9 cellular contexts compared by ENCODE assay signal in genomic region chr5:177508837-177509236, GRCh38. TPM values are rescaled to one million over a fixed set of nuclear protein-coding genes. Genes with fewer than 3 reads are reported as not detected.
DNase-seq lines count a peak whose midpoint lies in the region; ATAC-seq, FAIRE-seq and TF ChIP-seq lines count a peak whose summit lies in the region.
"Had no signal": no experiment of that assay in that cellular context is flagged by ENCODE, and none has a peak within 500 bp of the region (broad histone marks: within the 10 kb centered on the region; RNA-seq: fewer than 3 reads in every experiment).

No MANE protein-coding gene starts in this region.

- no peak for FAIRE-seq in endothelial cell of umbilical vein (lab: Jason Lieb, UNC)

- H3K36me3 ChIP-seq in left ventricle myocardium inferior = peaks cover 32% of the 10 kb centered on the region
- peaks cover 32% of the 10 kb centered on the region for H3K36me3 ChIP-seq in right atrium auricular region
- H3K36me3 ChIP-seq in Karpas-422 (ENCODE audit: insufficient read depth, low read length) = peaks cover 17% of the 10 kb centered on the region
- H3K36me3 ChIP-seq in endothelial cell of umbilical vein (ENCODE audit: control insufficient read depth in 2 of 2, extremely low read depth in 1 of 2, insufficient read depth in 2 of 2, low read length in 2 of 2) = peaks cover 9 to 28% of the 10 kb centered on the region in 2 experiments
- H3K36me3 ChIP-seq in upper lobe of right lung = peaks cover 36% of the 10 kb centered on the region
- no peaks in the 10 kb centered on the region for H3K36me3 ChIP-seq in PC-9 (ENCODE audit: low read depth)

- DNase-seq in left ventricle myocardium inferior = no peak
- no peak for DNase-seq in right atrium auricular region (ENCODE audit: low spot score)
- peak; percentile 86 for DNase-seq in Karpas-422
- peak; percentile 43 for DNase-seq in endothelial cell of umbilical vein (ENCODE audit: low read depth, low spot score)
- DNase-seq in upper lobe of right lung = no peak
- no peak for DNase-seq in anterior cingulate cortex (lab: John Stamatoyannopoulos, UW)
- DNase-seq in PC-9 = no peak
- DNase-seq in activated T-cell treated with anti-CD3 and anti-CD28 coated beads, Interleukin-2, amount 50 U/mL, for 48 hours = no peak
- DNase-seq: nephron progenitor cell had no signal

- H3K79me2 ChIP-seq in Karpas-422 (ENCODE audit: low read length) = peaks cover 29% of the 10 kb centered on the region
- H3K79me2 ChIP-seq in endothelial cell of umbilical vein (ENCODE audit: control insufficient read depth, insufficient read depth, low read length) = no peaks in the 10 kb centered on the region
- no peaks in the 10 kb centered on the region for H3K79me2 ChIP-seq in PC-9 (ENCODE audit: low read depth)

- TF ChIP-seq CTCF in left ventricle myocardium inferior (IDR thresholded peaks at IDR 0.05; ENCODE audit: borderline replicate concordance) (no peak), right atrium auricular region (IDR thresholded peaks at IDR 0.05) (no peak), endothelial cell of umbilical vein (IDR thresholded peaks at IDR 0.05; ENCODE audit: extremely low read depth in 1 of 2, insufficient read depth in 1 of 2, low read depth in 1 of 2, low read length in 2 of 2) (no peak), upper lobe of right lung (IDR thresholded peaks at IDR 0.05) (no peak), PC-9 (conservative IDR thresholded peaks at IDR 0.05) (no peak)

- H4K20me1 ChIP-seq in Karpas-422 (ENCODE audit: insufficient read depth, low read depth, low read length) (no peaks in the 10 kb centered on the region), endothelial cell of umbilical vein (replicated peaks; ENCODE audit: control insufficient read depth, extremely low read depth, insufficient read depth, low read length) (no peaks in the 10 kb centered on the region), PC-9 (ENCODE audit: insufficient read depth) (no peaks in the 10 kb centered on the region)

- dilution Hi-C loops in endothelial cell of umbilical vein (cut with MboI; ENCODE audit: extremely low pct_ligation_motif_present, low sequenced_read_pairs) = no loop called here

- H3K9me3 ChIP-seq in left ventricle myocardium inferior (replicated peaks) (no peaks in the 10 kb centered on the region), right atrium auricular region (no peaks in the 10 kb centered on the region), Karpas-422 (ENCODE audit: low read length) (no peaks in the 10 kb centered on the region), endothelial cell of umbilical vein (replicated peaks; ENCODE audit: control insufficient read depth, insufficient read depth, low read length) (no peaks in the 10 kb centered on the region), upper lobe of right lung (no peaks in the 10 kb centered on the region), PC-9 (ENCODE audit: insufficient read depth, low read depth) (no peaks in the 10 kb centered on the region)

- ATAC-seq in upper lobe of right lung = no peak

- H2AFZ ChIP-seq in Karpas-422 (ENCODE audit: low read length) = no peak overlapping the region
- H2AFZ ChIP-seq in endothelial cell of umbilical vein (ENCODE audit: low read depth, low read length) = no peak overlapping the region
- H2AFZ ChIP-seq in PC-9 = no peak overlapping the region

- BruUV-seq in endothelial cell of umbilical vein (replicated peaks; lab: Mats Ljungman, UMichigan) = no TSS peak
- BruUV-seq in PC-9 (replicated peaks; lab: Mats Ljungman, UMichigan) = no TSS peak

- POLR2A ChIA-PET in endothelial cell of umbilical vein (lab: Charles Lee) (interaction anchor here (0.7 to 2.5 kb wide), 2 partner anchors 12 to 181 kb away, joined by 3 to 15 read pairs; partner anchors contain the start of gene PDLIM7), PC-9 (lab: Charles Lee; ENCODE audit: unreplicated experiment) (no interaction called here)

- H3K9me2 ChIP-seq in Karpas-422 (replicated peaks; ENCODE audit: insufficient read depth, low read length) = no peaks in the 10 kb centered on the region
- no peaks in the 10 kb centered on the region for H3K9me2 ChIP-seq in PC-9 (ENCODE audit: insufficient read depth)

- CTCF ChIA-PET in endothelial cell of umbilical vein (lab: Charles Lee) (interaction anchor here (0.8 to 3.8 kb wide), 4 partner anchors 8 to 118 kb away, joined by 3 to 22 read pairs (median 8); no protein-coding TSS in a partner anchor), PC-9 (lab: Charles Lee) (no interaction called here)

- peak overlapping the region; percentile 100 for H3K4me2 ChIP-seq in Karpas-422 (ENCODE audit: low read depth, low read length, poor library complexity, severe bottlenecking)
- no peak overlapping the region for H3K4me2 ChIP-seq in endothelial cell of umbilical vein (ENCODE audit: insufficient read depth, low read length)
- no peak overlapping the region for H3K4me2 ChIP-seq in PC-9

- H3K4me3 ChIP-seq in left ventricle myocardium inferior (peak overlapping the region; percentile 54), right atrium auricular region (peak overlapping the region in 1 of 2 donors; percentile 37), Karpas-422 (ENCODE audit: low read length) (peak overlapping the region; percentile 93), endothelial cell of umbilical vein (replicated peaks in 1 of 3; ENCODE audit: insufficient read depth in 1 of 3, low read depth in 1 of 3, low read length in 3 of 3) (no peak overlapping the region), upper lobe of right lung (peak overlapping the region; percentile 59), PC-9 (no peak overlapping the region)

- H3K9ac ChIP-seq in Karpas-422 (ENCODE audit: low read length) (peak overlapping the region; percentile 99), endothelial cell of umbilical vein (replicated peaks; ENCODE audit: extremely low read depth, insufficient read depth, low read length) (no peak overlapping the region)

- H3K4me1 ChIP-seq in left ventricle myocardium inferior (peaks cover 11% of the 10 kb centered on the region), right atrium auricular region (peaks cover 0 to 11% of the 10 kb centered on the region in 2 donors), Karpas-422 (ENCODE audit: low read length) (peaks cover 74% of the 10 kb centered on the region), endothelial cell of umbilical vein (ENCODE audit: control insufficient read depth, extremely low read depth, insufficient read depth, low read length) (peaks cover 9% of the 10 kb centered on the region), upper lobe of right lung (no peaks in the 10 kb centered on the region), PC-9 (replicated peaks; ENCODE audit: insufficient read depth) (no peaks in the 10 kb centered on the region)

- intact Hi-C loops in left ventricle myocardium inferior (cut with micrococcal nuclease) (no loop called here), endothelial cell of umbilical vein (cut with micrococcal nuclease) (loop anchor here (1.0 kb wide), 1 partner anchor 12 kb away; the partner anchor contains the start of gene PDLIM7), upper lobe of right lung (cut with DNase I) (no loop called here), PC-9 (cut with micrococcal nuclease; ENCODE audit: unreplicated experiment) (no loop called here)

- H3K27ac ChIP-seq in left ventricle myocardium inferior (replicated peaks) (peak overlapping the region; percentile 56), right atrium auricular region (peak overlapping the region in 1 of 2 donors; percentile 46), Karpas-422 (ENCODE audit: low read length) (peak overlapping the region; percentile 99), endothelial cell of umbilical vein (ENCODE audit: insufficient read depth, low read depth, low read length) (no peak overlapping the region), upper lobe of right lung (peak overlapping the region; percentile 87), PC-9 (no peak overlapping the region)

- H3K9me1 ChIP-seq in endothelial cell of umbilical vein (replicated peaks; ENCODE audit: control insufficient read depth, extremely low read depth, insufficient read depth, low read length) = no peaks in the 10 kb centered on the region

- TF ChIP-seq POLR2A in endothelial cell of umbilical vein (IDR thresholded peaks at IDR 0.05; ENCODE audit: low read depth, low read length) = peak; percentile 25

- no peaks in the 10 kb centered on the region for H3K27me3 ChIP-seq in left ventricle myocardium inferior (ENCODE audit: low read depth)
- no peaks in the 10 kb centered on the region for H3K27me3 ChIP-seq in right atrium auricular region
- no peaks in the 10 kb centered on the region for H3K27me3 ChIP-seq in Karpas-422 (ENCODE audit: low read length)
- H3K27me3 ChIP-seq in endothelial cell of umbilical vein (ENCODE audit: control insufficient read depth in 2 of 2, insufficient read depth in 2 of 2, low read length in 2 of 2) = no peaks in the 10 kb centered on the region
- H3K27me3 ChIP-seq in upper lobe of right lung = no peaks in the 10 kb centered on the region
- H3K27me3 ChIP-seq in PC-9 (ENCODE audit: insufficient read depth, low read depth) = no peaks in the 10 kb centered on the region

- H3F3A ChIP-seq in PC-9 (ENCODE audit: insufficient read depth, low read depth) = no peaks in the 10 kb centered on the region

RNA-seq across cellular contexts. Expression of gene DOK3, which starts 0.8 kb away (rescaled TPM):
- total RNA-seq in left ventricle myocardium inferior (3.3 TPM), right atrium auricular region (1 to 10 TPM; 1.6 to 2.6 TPM), endothelial cell of umbilical vein (5.3 and 8.1 TPM in 2 replicates), upper lobe of right lung (45.6 TPM), PC-9 (2021) (12.2 and 12.3 TPM in 2 replicates)
- total RNA-seq in Karpas-422 (2014; rRNA removed; shearing (Covaris generic); ENCODE audit: low replicate concordance) = 138 and 188 TPM in 2 replicates
- polyA plus RNA-seq in endothelial cell of umbilical vein = 4.8 and 5.1 TPM in 2 replicates
- polyA plus RNA-seq in endothelial cell of umbilical vein (2011; cell fraction: cytosol; rRNA removed) = 1.5 and 2.4 TPM in 2 replicates
- polyA plus RNA-seq in endothelial cell of umbilical vein (2011; cell fraction: nucleus; rRNA removed) = 14.5 and 14.8 TPM in 2 replicates
- polyA plus RNA-seq in endothelial cell of umbilical vein (2012) = 1.1 and 1.5 TPM in 2 replicates
- 3.6 and 5.2 TPM in 2 replicates for polyA minus RNA-seq in endothelial cell of umbilical vein
- polyA minus RNA-seq in endothelial cell of umbilical vein (2011; cell fraction: cytosol; rRNA and poly(A)+ RNA removed) = not detected
- polyA minus RNA-seq in endothelial cell of umbilical vein (2011; cell fraction: nucleus; rRNA and poly(A)+ RNA removed) = 6.3 TPM in 2 replicates

RNA-seq across cellular contexts. Expression of gene DDX41, which starts 7.9 kb away (rescaled TPM):
- total RNA-seq in left ventricle myocardium inferior (29.7 TPM), right atrium auricular region (10 to 100 TPM; 40.9 to 45.5 TPM), endothelial cell of umbilical vein (86.4 and 103 TPM in 2 replicates), upper lobe of right lung (61.6 TPM), PC-9 (2021) (90.8 and 93.1 TPM in 2 replicates)
- 104 and 195 TPM in 2 replicates for total RNA-seq in Karpas-422 (2014; rRNA removed; shearing (Covaris generic); ENCODE audit: low replicate concordance)
- 118 and 127 TPM in 2 replicates for polyA plus RNA-seq in endothelial cell of umbilical vein
- 130 and 134 TPM in 2 replicates for polyA plus RNA-seq in endothelial cell of umbilical vein (2011; cell fraction: cytosol; rRNA removed)
- 298 and 329 TPM in 2 replicates for polyA plus RNA-seq in endothelial cell of umbilical vein (2011; cell fraction: nucleus; rRNA removed)
- 68.8 and 73.0 TPM in 2 replicates for polyA plus RNA-seq in endothelial cell of umbilical vein (2012)
- 89.2 and 94.8 TPM in 2 replicates for polyA minus RNA-seq in endothelial cell of umbilical vein
- polyA minus RNA-seq in endothelial cell of umbilical vein (2011; cell fraction: cytosol; rRNA and poly(A)+ RNA removed) = 94.3 TPM
- polyA minus RNA-seq in endothelial cell of umbilical vein (2011; cell fraction: nucleus; rRNA and poly(A)+ RNA removed) = 57.6 and 60.5 TPM in 2 replicates

RNA-seq across cellular contexts. Expression of gene PDLIM7, which starts 11.4 kb away (rescaled TPM):
- total RNA-seq in left ventricle myocardium inferior = 54.4 TPM
- 10 to 100 TPM; 45.8 to 56.0 TPM for total RNA-seq in right atrium auricular region
- 53.6 and 138 TPM in 2 replicates for total RNA-seq in Karpas-422 (2014; rRNA removed; shearing (Covaris generic); ENCODE audit: low replicate concordance)
- 318 and 371 TPM in 2 replicates for total RNA-seq in endothelial cell of umbilical vein
- 314 and 418 TPM in 2 replicates for polyA plus RNA-seq in endothelial cell of umbilical vein
- 181 and 257 TPM in 2 replicates for polyA plus RNA-seq in endothelial cell of umbilical vein (2011; cell fraction: cytosol; rRNA removed)
- polyA plus RNA-seq in endothelial cell of umbilical vein (2011; cell fraction: nucleus; rRNA removed) = 815 and 843 TPM in 2 replicates
- 179 and 248 TPM in 2 replicates for polyA plus RNA-seq in endothelial cell of umbilical vein (2012)
- 120 and 143 TPM in 2 replicates for polyA minus RNA-seq in endothelial cell of umbilical vein
- polyA minus RNA-seq in endothelial cell of umbilical vein (2011; cell fraction: cytosol; rRNA and poly(A)+ RNA removed) = 25.4 TPM
- polyA minus RNA-seq in endothelial cell of umbilical vein (2011; cell fraction: nucleus; rRNA and poly(A)+ RNA removed) = 136 and 281 TPM in 2 replicates
- 59.1 TPM for total RNA-seq in upper lobe of right lung
- 167 and 202 TPM in 2 replicates for total RNA-seq in PC-9 (2021)

RNA-seq across cellular contexts. Expression of gene DBN1, which starts 35.4 kb away (rescaled TPM):
- total RNA-seq in left ventricle myocardium inferior = 21.8 TPM
- 10 to 100 TPM; 25.0 to 47.2 TPM for total RNA-seq in right atrium auricular region
- 29.1 and 72.7 TPM in 2 replicates for total RNA-seq in Karpas-422 (2014; rRNA removed; shearing (Covaris generic); ENCODE audit: low replicate concordance)
- total RNA-seq in endothelial cell of umbilical vein = 310 and 336 TPM in 2 replicates
- 198 and 267 TPM in 2 replicates for polyA plus RNA-seq in endothelial cell of umbilical vein
- polyA plus RNA-seq in endothelial cell of umbilical vein (2011; cell fraction: cytosol; rRNA removed) = 95.2 and 108 TPM in 2 replicates
- 848 and 1,132 TPM in 2 replicates for polyA plus RNA-seq in endothelial cell of umbilical vein (2011; cell fraction: nucleus; rRNA removed)
- polyA plus RNA-seq in endothelial cell of umbilical vein (2012) = 185 and 211 TPM in 2 replicates
- 158 and 165 TPM in 2 replicates for polyA minus RNA-seq in endothelial cell of umbilical vein
- polyA minus RNA-seq in endothelial cell of umbilical vein (2011; cell fraction: cytosol; rRNA and poly(A)+ RNA removed) = 9.4 TPM
- polyA minus RNA-seq in endothelial cell of umbilical vein (2011; cell fraction: nucleus; rRNA and poly(A)+ RNA removed) = 135 and 363 TPM in 2 replicates
- total RNA-seq in upper lobe of right lung = 34.6 TPM
- 144 and 181 TPM in 2 replicates for total RNA-seq in PC-9 (2021)

RNA-seq across cellular contexts. Expression of gene FAM193B, which starts 45.5 kb away (rescaled TPM):
- total RNA-seq in left ventricle myocardium inferior (21.5 TPM), right atrium auricular region (10 to 100 TPM in 1 of 2 donors, 1 to 10 TPM in 1; 9.8 to 20.7 TPM), endothelial cell of umbilical vein (73.6 and 75.7 TPM in 2 replicates), upper lobe of right lung (76.3 TPM), PC-9 (2021) (70.4 and 102 TPM in 2 replicates)
- 48.3 and 59.6 TPM in 2 replicates for total RNA-seq in Karpas-422 (2014; rRNA removed; shearing (Covaris generic); ENCODE audit: low replicate concordance)
- polyA plus RNA-seq in endothelial cell of umbilical vein = 57.9 and 60.8 TPM in 2 replicates
- polyA plus RNA-seq in endothelial cell of umbilical vein (2011; cell fraction: cytosol; rRNA removed) = 17.7 and 27.3 TPM in 2 replicates
- polyA plus RNA-seq in endothelial cell of umbilical vein (2011; cell fraction: nucleus; rRNA removed) = 294 and 316 TPM in 2 replicates
- polyA plus RNA-seq in endothelial cell of umbilical vein (2012) = 70.0 and 90.9 TPM in 2 replicates
- polyA minus RNA-seq in endothelial cell of umbilical vein = 24.9 and 32.1 TPM in 2 replicates
- polyA minus RNA-seq in endothelial cell of umbilical vein (2011; cell fraction: cytosol; rRNA and poly(A)+ RNA removed) = 17.0 TPM
- polyA minus RNA-seq in endothelial cell of umbilical vein (2011; cell fraction: nucleus; rRNA and poly(A)+ RNA removed) = 37.1 and 55.9 TPM in 2 replicates

Comparison
In these comparisons a context has a peak if more than half of its experiments do, and no peak if none do; other contexts are left out.
1. DNase-seq: peak in Karpas-422 (single experiment) and endothelial cell of umbilical vein (single experiment); none in left ventricle myocardium inferior (single experiment), right atrium auricular region (single experiment), upper lobe of right lung (single experiment), anterior cingulate cortex (0 of 58), PC-9 (0 of 2) and activated T-cell treated with anti-CD3 and anti-CD28 coated beads, Interleukin-2, amount 50 U/mL, for 48 hours (0 of 2).
2. H3K27ac ChIP-seq: peak in left ventricle myocardium inferior (single experiment), Karpas-422 (single experiment) and upper lobe of right lung (single experiment); none in endothelial cell of umbilical vein (single experiment) and PC-9 (single experiment).
3. H3K4me3 ChIP-seq: peak in left ventricle myocardium inferior (single experiment), Karpas-422 (single experiment) and upper lobe of right lung (single experiment); none in endothelial cell of umbilical vein (0 of 3) and PC-9 (single experiment).